Comparison of ENCODE assay signal across 1 cellular context in the genomic region with DNA sequence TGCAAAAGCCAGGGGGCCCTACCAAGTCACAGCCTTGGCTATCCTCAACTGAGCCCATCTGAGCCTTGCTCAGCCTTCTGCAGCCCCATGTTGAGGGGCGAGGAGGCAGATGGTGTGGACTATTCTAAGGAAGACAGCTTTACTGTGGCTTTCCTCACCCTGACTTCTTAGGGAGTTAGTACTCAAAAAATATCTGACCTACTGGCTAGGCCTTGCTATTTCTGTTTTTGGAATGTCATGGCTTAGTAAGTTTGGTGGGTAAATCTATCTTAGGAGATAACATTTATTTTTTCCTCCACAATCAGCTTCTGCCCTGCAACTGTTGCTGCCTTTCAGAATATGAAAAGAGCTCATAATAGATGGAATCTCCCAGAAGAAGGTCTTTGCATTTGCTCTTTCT.
TF ChIP-seq lines count a peak whose summit lies in the region.

No MANE protein-coding gene starts in this region.

TF ChIP-seq in H1, 55 proteins besides CTCF, POLR2A, EP300 and RAD21 (continued from another document):
- TF ChIP-seq ZNF274 (IDR thresholded peaks at IDR 0.05; ENCODE audit: borderline replicate concordance, extremely low read depth, low read length): no peak
- no peak for TF ChIP-seq SIRT6 (IDR thresholded peaks at IDR 0.05; ENCODE audit: low read length)
- TF ChIP-seq YY1 (IDR thresholded peaks at IDR 0.05; ENCODE audit: low read depth, low read length): no peak
- no peak for TF ChIP-seq RBBP5 (IDR thresholded peaks at IDR 0.05; ENCODE audit: borderline replicate concordance, low read depth, low read length)
